ENCODE assay signal across 11 cellular contexts in the genomic region with DNA sequence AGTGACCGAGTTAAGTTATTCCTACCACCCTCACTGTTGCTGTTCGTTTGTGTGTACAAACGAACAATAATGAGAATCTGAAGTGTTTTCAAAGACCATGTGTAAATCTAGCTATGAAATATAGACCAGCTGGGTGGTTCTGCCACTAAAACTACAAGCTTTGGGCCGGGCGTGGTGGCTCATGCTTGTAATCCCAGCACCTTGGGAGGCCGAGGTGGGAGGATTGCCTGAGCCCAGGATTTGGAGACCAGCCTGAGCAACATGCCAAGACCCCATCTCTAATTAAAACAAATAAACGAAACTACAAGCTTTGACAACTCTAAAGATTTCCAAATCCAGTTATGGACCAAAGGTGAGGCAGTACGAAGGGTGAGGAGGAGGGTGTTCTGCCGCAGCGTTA. TPM values are rescaled to one million over a fixed set of nuclear protein-coding genes. Genes with fewer than 3 reads are reported as not detected.
A peak's percentile ranks its signal among the peaks of the same experiment; 100 is the strongest.
DNase-seq lines count a peak whose midpoint lies in the region; ATAC-seq, FAIRE-seq and TF ChIP-seq lines count a peak whose summit lies in the region.
"Had no signal": no experiment of that assay in that cellular context is flagged by ENCODE, and none has a peak within 500 bp of the region (broad histone marks: within the 10 kb centered on the region; RNA-seq: fewer than 3 reads in every experiment).

No MANE protein-coding gene starts in this region.

- H3K36me3 Mint-ChIP-seq in astrocyte (ENCODE audit: low read depth, unreplicated experiment): peaks cover 2% of the 10 kb centered on the region

- no peak for TF ChIP-seq EP300 in gastroesophageal sphincter (IDR thresholded peaks at IDR 0.05)

- H3K9ac ChIP-seq in astrocyte (ENCODE audit: low read length): peak overlapping the region; percentile 98

- no peak for FAIRE-seq in astrocyte (lab: Jason Lieb, UNC)

- TF ChIP-seq POLR2A in vagina (IDR thresholded peaks at IDR 0.05): no peak
- no peak for TF ChIP-seq POLR2A in Peyer's patch (IDR thresholded peaks at IDR 0.05)
- TF ChIP-seq POLR2A in gastroesophageal sphincter (IDR thresholded peaks at IDR 0.05): no peak

- H4K20me1 ChIP-seq in astrocyte (ENCODE audit: insufficient read depth, low read length): peaks cover 7% of the 10 kb centered on the region

- H3K9me3 ChIP-seq in left ventricle myocardium inferior (replicated peaks) (no peaks in the 10 kb centered on the region), astrocyte (ENCODE audit: insufficient read depth, low read depth, low read length) (no peaks in the 10 kb centered on the region), lower lobe of right lung (no peaks in the 10 kb centered on the region), vagina (no peaks in the 10 kb centered on the region), Peyer's patch (no peaks in the 10 kb centered on the region), gastroesophageal sphincter (no peaks in the 10 kb centered on the region)

- peaks cover 54% of the 10 kb centered on the region for H3K79me2 ChIP-seq in astrocyte (ENCODE audit: insufficient read depth, low read length)

- TF ChIP-seq CTCF in left ventricle myocardium inferior (IDR thresholded peaks at IDR 0.05; ENCODE audit: borderline replicate concordance): no peak
- no peak for TF ChIP-seq CTCF in astrocyte (IDR thresholded peaks at IDR 0.05; ENCODE audit: insufficient read depth, low read depth, low read length)
- TF ChIP-seq CTCF in lower lobe of right lung (IDR thresholded peaks at IDR 0.05): no peak
- TF ChIP-seq CTCF in vagina (IDR thresholded peaks at IDR 0.05): no peak
- no peak for TF ChIP-seq CTCF in Peyer's patch (IDR thresholded peaks at IDR 0.05)
- no peak for TF ChIP-seq CTCF in gastroesophageal sphincter (IDR thresholded peaks at IDR 0.05)

- H3K4me2 ChIP-seq in astrocyte (ENCODE audit: low read length): peak overlapping the region; percentile 94

- H2AFZ ChIP-seq in astrocyte (ENCODE audit: low read depth, low read length): no peak overlapping the region

- H3K27ac ChIP-seq in left ventricle myocardium inferior (replicated peaks) (no peak overlapping the region), astrocyte (ENCODE audit: low read depth, low read length) (no peak overlapping the region), lower lobe of right lung (no peak overlapping the region), vagina (no peak overlapping the region), Peyer's patch (no peak overlapping the region), gastroesophageal sphincter (no peak overlapping the region)

- intact Hi-C loops in left ventricle myocardium inferior (cut with micrococcal nuclease) (no loop called here), Right ventricle myocardium superior (cut with DNase I) (no loop called here), lower lobe of right lung (cut with DNase I) (no loop called here), vagina (cut with DNase I) (no loop called here)

- H3K27ac Mint-ChIP-seq in astrocyte (ENCODE audit: unreplicated experiment): peak overlapping the region; percentile 80

- no peaks in the 10 kb centered on the region for H3K9me3 Mint-ChIP-seq in astrocyte (ENCODE audit: unreplicated experiment)

- H3K4me3 Mint-ChIP-seq in astrocyte (ENCODE audit: unreplicated experiment): no peak overlapping the region

- H3K4me1 ChIP-seq in left ventricle myocardium inferior (peaks cover 48% of the 10 kb centered on the region), astrocyte (ENCODE audit: insufficient read depth, low read length) (peaks cover 16% of the 10 kb centered on the region), lower lobe of right lung (peaks cover 28% of the 10 kb centered on the region), vagina (peaks cover 24% of the 10 kb centered on the region), Peyer's patch (peaks cover 0 to 26% (median 6%) of the 10 kb centered on the region in 4 donors), gastroesophageal sphincter (peaks cover 6 to 46% (median 16%) of the 10 kb centered on the region in 3 donors)

- DNase-seq in left ventricle myocardium inferior (no peak), Right ventricle myocardium superior (no peak), astrocyte (ENCODE audit: low read depth) (no peak), lower lobe of right lung (no peak), vagina (ENCODE audit: extremely low spot score in 2 of 2) (no peak), Peyer's patch (no peak)
- DNase-seq: activated CD4-positive, alpha-beta T cell treated with anti-CD3 and anti-CD28 coated beads for 1 hour; DMS79 treated with DMSO at 0.1 percent for 48 hours; NCI-H1048 had no signal

- H3K4me3 ChIP-seq in left ventricle myocardium inferior (peak overlapping the region; percentile 94), astrocyte (ENCODE audit: insufficient read depth, low read depth, low read length) (peak overlapping the region; percentile 96), lower lobe of right lung (peak overlapping the region; percentile 70), vagina (peak overlapping the region; percentile 90 to 96), Peyer's patch (peak overlapping the region in 2 of 4 donors; percentile 95 to 98), gastroesophageal sphincter (peak overlapping the region in 1 of 2 donors; percentile 78)

- H3K36me3 ChIP-seq in left ventricle myocardium inferior: peaks cover 51% of the 10 kb centered on the region
- peaks cover 24% of the 10 kb centered on the region for H3K36me3 ChIP-seq in astrocyte (ENCODE audit: insufficient read depth, low read length)
- H3K36me3 ChIP-seq in lower lobe of right lung: peaks cover 51% of the 10 kb centered on the region
- peaks cover 0 to 21% of the 10 kb centered on the region in 2 donors for H3K36me3 ChIP-seq in vagina
- H3K36me3 ChIP-seq in Peyer's patch: peaks cover 0 to 39% (median 0%) of the 10 kb centered on the region in 3 donors
- peaks cover 0 to 63% of the 10 kb centered on the region in 2 donors for H3K36me3 ChIP-seq in gastroesophageal sphincter

- no peak for ATAC-seq in Right ventricle myocardium superior (ENCODE audit: poor library complexity)
- ATAC-seq in lower lobe of right lung: no peak
- ATAC-seq in GM18909 (IDR thresholded peaks at IDR 0.05; ENCODE audit: poor library complexity, unreplicated experiment): no peak
- no peak for ATAC-seq in gastroesophageal sphincter

- WGBS in gastroesophageal sphincter (ENCODE audit: low coverage in 1 of 2), 2 donors: 77 to 91% methylated on average over 6 of the region's 10 CpGs

- H3K27me3 Mint-ChIP-seq in astrocyte (ENCODE audit: low read depth, unreplicated experiment): no peaks in the 10 kb centered on the region

- H3K27me3 ChIP-seq in left ventricle myocardium inferior (ENCODE audit: low read depth) (no peaks in the 10 kb centered on the region), astrocyte (ENCODE audit: insufficient read depth, low read length) (no peaks in the 10 kb centered on the region), lower lobe of right lung (ENCODE audit: low read depth) (no peaks in the 10 kb centered on the region), vagina (no peaks in the 10 kb centered on the region), Peyer's patch (no peaks in the 10 kb centered on the region), gastroesophageal sphincter (no peaks in the 10 kb centered on the region)

- H3K4me1 Mint-ChIP-seq in astrocyte (ENCODE audit: low read depth, unreplicated experiment): peaks cover 20% of the 10 kb centered on the region

RNA-seq across cellular contexts. Expression of gene RECQL5, which starts 1.0 kb away (rescaled TPM):
- total RNA-seq in left ventricle myocardium inferior (17.3 TPM), Right ventricle myocardium superior (14.1 TPM), astrocyte (24.6 and 25.9 TPM in 2 replicates), lower lobe of right lung (39.4 TPM), vagina (44.0 TPM), Peyer's patch (10 to 100 TPM; 26.3 to 85.0 (median 44.1) TPM), gastroesophageal sphincter (10 to 100 TPM in 3 of 4 donors, 1 to 10 TPM in 1; 6.4 to 15.1 (median 13.6) TPM)

RNA-seq across cellular contexts. Expression of gene SAP30BP, which starts 1.2 kb away (rescaled TPM):
- total RNA-seq in left ventricle myocardium inferior: 47.2 TPM
- total RNA-seq in Right ventricle myocardium superior: 40.0 TPM
- 98.1 and 99.2 TPM in 2 replicates for total RNA-seq in astrocyte
- total RNA-seq in lower lobe of right lung: 73.0 TPM
- 79.1 TPM for total RNA-seq in vagina
- total RNA-seq in Peyer's patch: 100 to 1,000 TPM in 2 of 4 donors, 10 to 100 TPM in 2; 65.3 to 117 (median 101) TPM
- total RNA-seq in gastroesophageal sphincter: 10 to 100 TPM; 68.2 to 87.2 (median 77.2) TPM

RNA-seq across cellular contexts. Expression of gene SMIM5, which starts 32.7 kb away (rescaled TPM):
- 14.0 TPM for total RNA-seq in left ventricle myocardium inferior
- total RNA-seq in Right ventricle myocardium superior: 12.5 TPM
- 0.07 TPM in 1 of 2 replicates, not detected in the other for total RNA-seq in astrocyte
- 2.7 TPM for total RNA-seq in lower lobe of right lung
- total RNA-seq in vagina: 2.2 TPM
- 100 to 1,000 TPM in 1 of 4 donors, 10 to 100 TPM in 2, not detected in 1; 68.8 to 161 (median 97.1) TPM for total RNA-seq in Peyer's patch
- total RNA-seq in gastroesophageal sphincter: 1 to 10 TPM; 3.8 to 6.8 (median 5.0) TPM

RNA-seq across cellular contexts. Expression of gene ITGB4, which starts 55.3 kb away (rescaled TPM):
- total RNA-seq in left ventricle myocardium inferior (10.6 TPM), Right ventricle myocardium superior (9.4 TPM), astrocyte (2.1 and 6.6 TPM in 2 replicates), lower lobe of right lung (34.7 TPM), vagina (169 TPM), Peyer's patch (100 to 1,000 TPM in 3 of 4 donors, 10 to 100 TPM in 1; 80.0 to 368 (median 219) TPM), gastroesophageal sphincter (10 to 100 TPM; 31.1 to 66.3 (median 41.8) TPM)
